In the genomic region with DNA sequence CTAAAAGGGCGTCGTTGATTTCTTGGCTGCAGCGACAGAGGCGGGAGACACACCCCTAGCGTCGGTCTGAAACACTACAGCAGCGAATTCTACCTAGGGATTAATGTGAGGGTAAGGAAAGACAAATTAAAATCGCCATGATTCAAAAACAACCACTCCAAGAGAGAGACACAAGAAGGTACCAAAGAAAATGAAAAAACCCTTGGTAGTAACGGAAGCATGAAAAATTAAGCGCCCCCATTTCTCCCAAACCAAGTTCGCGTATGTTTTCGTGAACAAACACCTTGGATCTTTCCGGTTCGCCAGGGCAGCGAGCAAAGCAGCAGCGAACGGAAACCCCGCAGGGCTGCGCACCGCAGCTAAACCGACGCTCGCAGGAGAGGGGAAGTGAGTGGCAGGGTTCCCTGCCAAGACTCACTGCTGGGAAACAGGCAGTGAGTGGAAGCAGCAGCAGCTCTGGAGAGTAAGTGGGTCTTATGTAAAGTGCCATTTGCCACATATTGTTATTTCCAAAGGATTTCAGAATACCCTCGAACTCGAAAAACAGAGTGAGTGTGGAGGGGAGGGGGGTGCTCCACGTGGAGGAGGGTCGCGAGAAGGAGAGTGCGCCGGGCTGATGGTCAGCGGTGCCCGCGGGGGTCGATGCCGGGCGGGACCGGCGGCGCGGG, we compare ENCODE assay signal across 8 cellular contexts. TPM values are rescaled to one million over a fixed set of nuclear protein-coding genes. Genes with fewer than 3 reads are reported as not detected.
DNase-seq lines count a peak whose midpoint lies in the region; ATAC-seq and TF ChIP-seq lines count a peak whose summit lies in the region.

No MANE protein-coding gene starts in this region.

- H3K9ac ChIP-seq in neural cell (ENCODE audit: low read length) (peak overlapping the region; percentile 90), stomach smooth muscle (ENCODE audit: low read length in 2 of 2) (peak overlapping the region; percentile 84 to 91)

- no peak for TF ChIP-seq EP300 in neural cell (conservative IDR thresholded peaks at IDR 0.05; ENCODE audit: poor library complexity, severe bottlenecking)

- H3K27ac Mint-ChIP-seq in GM23338: peak overlapping the region; percentile 94

- H3K36me3 ChIP-seq in GM23338 (ENCODE audit: insufficient read depth) (no peaks in the 10 kb centered on the region), neural cell (ENCODE audit: insufficient read depth, low read length) (no peaks in the 10 kb centered on the region), stomach smooth muscle (ENCODE audit: control insufficient read depth in 2 of 2, insufficient read depth in 2 of 2, low read length in 2 of 2) (no peaks in the 10 kb centered on the region)

- H3K36me3 Mint-ChIP-seq in GM23338 (ENCODE audit: low read depth): peaks cover 7% of the 10 kb centered on the region; the same call in 2 of the 3 replicates

- 0 out of 2 replicates have a peak overlapping the region, but pooled peaks have one; percentile 26 for H2AFZ ChIP-seq in GM23338
- H2AFZ ChIP-seq in neural cell (ENCODE audit: low read depth, low read length): peak overlapping the region; percentile 2

- no peaks in the 10 kb centered on the region for H3K9me3 Mint-ChIP-seq in GM23338

- H3K4me1 ChIP-seq in GM23338 (ENCODE audit: insufficient read depth): peaks cover 42% of the 10 kb centered on the region
- peaks cover 7% of the 10 kb centered on the region for H3K4me1 ChIP-seq in stomach smooth muscle (ENCODE audit: control insufficient read depth, insufficient read depth, low read length)

- H3K27ac ChIP-seq in GM23338 (ENCODE audit: low read depth) (peak overlapping the region; percentile 91), neural cell (ENCODE audit: low read length) (peak overlapping the region; percentile 84), stomach smooth muscle (ENCODE audit: low read length) (peak overlapping the region; percentile 91)

- H3K27me3 Mint-ChIP-seq in GM23338 (ENCODE audit: insufficient read depth, low read depth, poor library complexity): peaks cover 11% of the 10 kb centered on the region

- H3K4me1 Mint-ChIP-seq in GM23338: peaks cover 14% of the 10 kb centered on the region

- H3K27me3 ChIP-seq in GM23338 (ENCODE audit: insufficient read depth) (no peaks in the 10 kb centered on the region), neural cell (ENCODE audit: insufficient read depth, low read depth, low read length) (no peaks in the 10 kb centered on the region), stomach smooth muscle (ENCODE audit: control insufficient read depth in 1 of 2, insufficient read depth in 2 of 2, low read length in 2 of 2) (no peaks in the 10 kb centered on the region)

- DNase-seq in EH (ENCODE audit: low read depth): peak; percentile 79
- DNase-seq in GM23338 (ENCODE audit: low spot score): peak; percentile 93
- peak; percentile 90 for DNase-seq in RPMI8226
- peak; percentile 62 for DNase-seq in activated T-helper 9 cell treated with anti-CD3 and anti-CD28 coated beads, Interleukin-2, amount 50 U/mL, for 16 hours (ENCODE audit: low read depth)
- DNase-seq in fibroblast of pulmonary artery (ENCODE audit: low read depth): peak; percentile 78

- H4K20me1 ChIP-seq in GM23338 (replicated peaks; ENCODE audit: insufficient read depth) (peaks cover 41% of the 10 kb centered on the region), neural cell (ENCODE audit: insufficient read depth) (no peaks in the 10 kb centered on the region)

- H3K4me3 ChIP-seq in GM23338: peak overlapping the region; percentile 82
- peak overlapping the region; percentile 88 for H3K4me3 ChIP-seq in fibroblast of pulmonary artery (replicated peaks; ENCODE audit: low read depth, low read length)
- peak overlapping the region; percentile 89 for H3K4me3 ChIP-seq in neural cell (ENCODE audit: low read length)
- peak overlapping the region; percentile 94 to 95 for H3K4me3 ChIP-seq in stomach smooth muscle (ENCODE audit: low read length in 2 of 2)

- TF ChIP-seq RAD21 in neural cell (conservative IDR thresholded peaks at IDR 0.05): peak; percentile 68

- H3F3A ChIP-seq in GM23338 (replicated peaks; ENCODE audit: low read depth) (no peaks in the 10 kb centered on the region), neural cell (ENCODE audit: insufficient read depth, low read length, poor library complexity, severe bottlenecking) (no peaks in the 10 kb centered on the region)

- TF ChIP-seq CTCF in GM23338 (conservative IDR thresholded peaks at IDR 0.05; ENCODE audit: low read depth in 2 of 2): peak; percentile 53 to 59
- peak; percentile 44 for TF ChIP-seq CTCF in LNCAP (IDR thresholded peaks at IDR 0.05)
- TF ChIP-seq CTCF in fibroblast of pulmonary artery (IDR thresholded peaks at IDR 0.05; ENCODE audit: low read length, missing control alignments): peak; percentile 74
- peak; percentile 86 for TF ChIP-seq CTCF in neural cell (IDR thresholded peaks at IDR 0.05; ENCODE audit: poor library complexity, severe bottlenecking)

- peak overlapping the region; percentile 83 for H3K4me3 Mint-ChIP-seq in GM23338

- H3K9me3 ChIP-seq in neural cell (ENCODE audit: low read length): no peaks in the 10 kb centered on the region
- H3K9me3 ChIP-seq in stomach smooth muscle (ENCODE audit: control insufficient read depth in 2 of 2, low read length in 2 of 2): no peaks in the 10 kb centered on the region

- ATAC-seq in GM23338: peak; percentile 71

- H3K9me2 ChIP-seq in GM23338 (ENCODE audit: insufficient read depth) (no peaks in the 10 kb centered on the region), neural cell (ENCODE audit: insufficient read depth, low read length) (no peaks in the 10 kb centered on the region)

- peak overlapping the region; percentile 80 for H3K4me2 ChIP-seq in GM23338
- peak overlapping the region; percentile 83 for H3K4me2 ChIP-seq in neural cell (ENCODE audit: low read length)

- peaks cover 55% of the 10 kb centered on the region for H3K79me2 ChIP-seq in GM23338 (replicated peaks; ENCODE audit: insufficient read depth)
- peaks cover 52% of the 10 kb centered on the region for H3K79me2 ChIP-seq in neural cell (replicated peaks; ENCODE audit: insufficient read depth, low read length)

TF ChIP-seq in GM23338, 12 proteins besides CTCF, POLR2A, EP300 and RAD21:
- 0 out of 2 replicates have a peak, but pooled peaks have one; percentile 34 for TF ChIP-seq CREB1 (CRISPR knock-in tag; IDR thresholded peaks at IDR 0.05; ENCODE audit: low read depth)
- TF ChIP-seq, protein P1, sequence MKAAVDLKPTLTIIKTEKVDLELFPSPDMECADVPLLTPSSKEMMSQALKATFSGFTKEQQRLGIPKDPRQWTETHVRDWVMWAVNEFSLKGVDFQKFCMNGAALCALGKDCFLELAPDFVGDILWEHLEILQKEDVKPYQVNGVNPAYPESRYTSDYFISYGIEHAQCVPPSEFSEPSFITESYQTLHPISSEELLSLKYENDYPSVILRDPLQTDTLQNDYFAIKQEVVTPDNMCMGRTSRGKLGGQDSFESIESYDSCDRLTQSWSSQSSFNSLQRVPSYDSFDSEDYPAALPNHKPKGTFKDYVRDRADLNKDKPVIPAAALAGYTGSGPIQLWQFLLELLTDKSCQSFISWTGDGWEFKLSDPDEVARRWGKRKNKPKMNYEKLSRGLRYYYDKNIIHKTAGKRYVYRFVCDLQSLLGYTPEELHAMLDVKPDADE (IDR thresholded peaks at IDR 0.05): no peak

TF ChIP-seq in neural cell, 6 proteins besides CTCF, POLR2A, EP300 and RAD21:
- peak; percentile 45 for TF ChIP-seq TAF1 (IDR thresholded peaks at IDR 0.05; ENCODE audit: low read depth)
- peak; percentile 64 for TF ChIP-seq MXI1 (conservative IDR thresholded peaks at IDR 0.05; ENCODE audit: poor library complexity, severe bottlenecking)
- peak; percentile 18 for TF ChIP-seq POLR2AphosphoS5 (IDR thresholded peaks at IDR 0.05)
- no peak for TF ChIP-seq EZH2 (IDR thresholded peaks at IDR 0.05; ENCODE audit: borderline replicate concordance, insufficient read depth, low read length, poor library complexity, severe bottlenecking)
- TF ChIP-seq SMC3 (conservative IDR thresholded peaks at IDR 0.05; ENCODE audit: poor library complexity): peak; percentile 67

RNA-seq across cellular contexts. Expression of a gene that starts 1.0 kb away (rescaled TPM):
- 49.6 and 52.7 TPM in 2 replicates for total RNA-seq in GM23338 (2014; rRNA removed; shearing (Covaris generic))
- polyA plus RNA-seq in GM23338 (2016; fragmentation: Nextera tagmentation; extraction: Ambion mirVana): 7.9 and 9.0 TPM in 2 replicates
- 39.5 and 45.3 TPM in 2 replicates for polyA plus RNA-seq in neural cell
- polyA minus RNA-seq in neural cell: 51.1 and 68.4 TPM in 2 replicates

Comparison
In these comparisons a context has a peak if more than half of its experiments do, and no peak if none do; other contexts are left out.
1. Peak in every context shown above with its lines: DNase-seq, ATAC-seq, H3K4me3 ChIP-seq and H3K27ac ChIP-seq.